ENCODE assay signal across 1 cellular context in genomic region chr15:58877999-58878825, GRCh38.
TF ChIP-seq lines count a peak whose summit lies in the region.

No MANE protein-coding gene starts in this region.

TF ChIP-seq in WTC11, 78 proteins besides CTCF, POLR2A, EP300 and RAD21 (continued from another document):
- TF ChIP-seq MAX (CRISPR knock-in tag; IDR thresholded peaks at IDR 0.05), result no peak
- TF ChIP-seq GTF2I (CRISPR knock-in tag; conservative IDR thresholded peaks at IDR 0.05), result no peak
- TF ChIP-seq, protein P1, sequence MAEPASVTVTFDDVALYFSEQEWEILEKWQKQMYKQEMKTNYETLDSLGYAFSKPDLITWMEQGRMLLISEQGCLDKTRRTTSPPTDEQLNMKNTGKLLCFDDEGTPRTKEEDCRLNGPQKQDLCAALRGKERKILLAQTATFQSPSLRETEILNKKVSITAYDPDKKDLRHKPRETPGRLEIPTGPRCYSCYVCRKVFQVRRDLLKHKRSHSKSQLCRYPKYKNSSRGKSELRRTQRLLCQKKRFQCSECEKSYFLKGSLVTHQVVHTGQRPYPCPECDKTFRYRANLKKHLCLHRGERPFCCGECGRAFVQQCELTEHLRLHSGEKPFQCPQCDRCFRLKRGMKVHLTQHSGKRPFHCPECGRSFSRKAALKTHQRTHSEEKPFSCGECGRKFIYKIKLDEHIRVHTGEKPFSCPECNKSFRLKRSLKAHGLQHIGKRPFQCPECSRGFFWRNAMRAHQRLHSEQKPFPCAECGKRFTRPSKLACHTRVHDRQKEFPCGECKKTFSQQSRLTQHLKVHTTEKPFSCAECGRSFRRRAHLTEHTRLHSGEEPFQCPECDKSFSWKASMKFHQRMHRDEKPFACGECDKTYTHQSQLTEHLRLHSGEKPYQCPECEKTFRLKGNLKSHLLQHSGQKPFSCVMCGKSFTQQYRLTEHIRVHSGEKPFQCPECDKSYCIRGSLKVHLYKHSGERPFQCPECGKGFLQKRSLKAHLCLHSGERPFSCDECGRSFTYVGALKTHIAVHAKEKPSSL (CRISPR knock-in tag; conservative IDR thresholded peaks at IDR 0.05), result no peak
- TF ChIP-seq, protein P2, sequence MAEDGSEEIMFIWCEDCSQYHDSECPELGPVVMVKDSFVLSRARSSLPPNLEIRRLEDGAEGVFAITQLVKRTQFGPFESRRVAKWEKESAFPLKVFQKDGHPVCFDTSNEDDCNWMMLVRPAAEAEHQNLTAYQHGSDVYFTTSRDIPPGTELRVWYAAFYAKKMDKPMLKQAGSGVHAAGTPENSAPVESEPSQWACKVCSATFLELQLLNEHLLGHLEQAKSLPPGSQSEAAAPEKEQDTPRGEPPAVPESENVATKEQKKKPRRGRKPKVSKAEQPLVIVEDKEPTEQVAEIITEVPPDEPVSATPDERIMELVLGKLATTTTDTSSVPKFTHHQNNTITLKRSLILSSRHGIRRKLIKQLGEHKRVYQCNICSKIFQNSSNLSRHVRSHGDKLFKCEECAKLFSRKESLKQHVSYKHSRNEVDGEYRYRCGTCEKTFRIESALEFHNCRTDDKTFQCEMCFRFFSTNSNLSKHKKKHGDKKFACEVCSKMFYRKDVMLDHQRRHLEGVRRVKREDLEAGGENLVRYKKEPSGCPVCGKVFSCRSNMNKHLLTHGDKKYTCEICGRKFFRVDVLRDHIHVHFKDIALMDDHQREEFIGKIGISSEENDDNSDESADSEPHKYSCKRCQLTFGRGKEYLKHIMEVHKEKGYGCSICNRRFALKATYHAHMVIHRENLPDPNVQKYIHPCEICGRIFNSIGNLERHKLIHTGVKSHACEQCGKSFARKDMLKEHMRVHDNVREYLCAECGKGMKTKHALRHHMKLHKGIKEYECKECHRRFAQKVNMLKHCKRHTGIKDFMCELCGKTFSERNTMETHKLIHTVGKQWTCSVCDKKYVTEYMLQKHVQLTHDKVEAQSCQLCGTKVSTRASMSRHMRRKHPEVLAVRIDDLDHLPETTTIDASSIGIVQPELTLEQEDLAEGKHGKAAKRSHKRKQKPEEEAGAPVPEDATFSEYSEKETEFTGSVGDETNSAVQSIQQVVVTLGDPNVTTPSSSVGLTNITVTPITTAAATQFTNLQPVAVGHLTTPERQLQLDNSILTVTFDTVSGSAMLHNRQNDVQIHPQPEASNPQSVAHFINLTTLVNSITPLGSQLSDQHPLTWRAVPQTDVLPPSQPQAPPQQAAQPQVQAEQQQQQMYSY (CRISPR knock-in tag; IDR thresholded peaks at IDR 0.05), result no peak
- no peak for TF ChIP-seq GABPB1 (CRISPR knock-in tag; IDR thresholded peaks at IDR 0.05)
- no peak for TF ChIP-seq EMX1 (CRISPR knock-in tag; IDR thresholded peaks at IDR 0.05)
- no peak for TF ChIP-seq ZNF232 (CRISPR knock-in tag; IDR thresholded peaks at IDR 0.05)
- TF ChIP-seq IRF1 (CRISPR knock-in tag; IDR thresholded peaks at IDR 0.05), result no peak
- no peak for TF ChIP-seq ATF6 (CRISPR knock-in tag; IDR thresholded peaks at IDR 0.05)
- TF ChIP-seq, protein P3, sequence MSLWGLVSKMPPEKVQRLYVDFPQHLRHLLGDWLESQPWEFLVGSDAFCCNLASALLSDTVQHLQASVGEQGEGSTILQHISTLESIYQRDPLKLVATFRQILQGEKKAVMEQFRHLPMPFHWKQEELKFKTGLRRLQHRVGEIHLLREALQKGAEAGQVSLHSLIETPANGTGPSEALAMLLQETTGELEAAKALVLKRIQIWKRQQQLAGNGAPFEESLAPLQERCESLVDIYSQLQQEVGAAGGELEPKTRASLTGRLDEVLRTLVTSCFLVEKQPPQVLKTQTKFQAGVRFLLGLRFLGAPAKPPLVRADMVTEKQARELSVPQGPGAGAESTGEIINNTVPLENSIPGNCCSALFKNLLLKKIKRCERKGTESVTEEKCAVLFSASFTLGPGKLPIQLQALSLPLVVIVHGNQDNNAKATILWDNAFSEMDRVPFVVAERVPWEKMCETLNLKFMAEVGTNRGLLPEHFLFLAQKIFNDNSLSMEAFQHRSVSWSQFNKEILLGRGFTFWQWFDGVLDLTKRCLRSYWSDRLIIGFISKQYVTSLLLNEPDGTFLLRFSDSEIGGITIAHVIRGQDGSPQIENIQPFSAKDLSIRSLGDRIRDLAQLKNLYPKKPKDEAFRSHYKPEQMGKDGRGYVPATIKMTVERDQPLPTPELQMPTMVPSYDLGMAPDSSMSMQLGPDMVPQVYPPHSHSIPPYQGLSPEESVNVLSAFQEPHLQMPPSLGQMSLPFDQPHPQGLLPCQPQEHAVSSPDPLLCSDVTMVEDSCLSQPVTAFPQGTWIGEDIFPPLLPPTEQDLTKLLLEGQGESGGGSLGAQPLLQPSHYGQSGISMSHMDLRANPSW (CRISPR knock-in tag; conservative IDR thresholded peaks at IDR 0.05; ENCODE audit: low read depth), result no peak
- no peak for TF ChIP-seq SOX15 (CRISPR knock-in tag; IDR thresholded peaks at IDR 0.05)
- TF ChIP-seq, protein P4, sequence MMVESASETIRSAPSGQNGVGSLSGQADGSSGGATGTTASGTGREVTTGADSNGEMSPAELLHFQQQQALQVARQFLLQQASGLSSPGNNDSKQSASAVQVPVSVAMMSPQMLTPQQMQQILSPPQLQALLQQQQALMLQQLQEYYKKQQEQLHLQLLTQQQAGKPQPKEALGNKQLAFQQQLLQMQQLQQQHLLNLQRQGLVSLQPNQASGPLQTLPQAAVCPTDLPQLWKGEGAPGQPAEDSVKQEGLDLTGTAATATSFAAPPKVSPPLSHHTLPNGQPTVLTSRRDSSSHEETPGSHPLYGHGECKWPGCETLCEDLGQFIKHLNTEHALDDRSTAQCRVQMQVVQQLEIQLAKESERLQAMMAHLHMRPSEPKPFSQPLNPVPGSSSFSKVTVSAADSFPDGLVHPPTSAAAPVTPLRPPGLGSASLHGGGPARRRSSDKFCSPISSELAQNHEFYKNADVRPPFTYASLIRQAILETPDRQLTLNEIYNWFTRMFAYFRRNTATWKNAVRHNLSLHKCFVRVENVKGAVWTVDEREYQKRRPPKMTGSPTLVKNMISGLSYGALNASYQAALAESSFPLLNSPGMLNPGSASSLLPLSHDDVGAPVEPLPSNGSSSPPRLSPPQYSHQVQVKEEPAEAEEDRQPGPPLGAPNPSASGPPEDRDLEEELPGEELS (CRISPR knock-in tag; IDR thresholded peaks at IDR 0.05), result no peak
